21 cellular contexts compared by ENCODE assay signal in the genomic region with DNA sequence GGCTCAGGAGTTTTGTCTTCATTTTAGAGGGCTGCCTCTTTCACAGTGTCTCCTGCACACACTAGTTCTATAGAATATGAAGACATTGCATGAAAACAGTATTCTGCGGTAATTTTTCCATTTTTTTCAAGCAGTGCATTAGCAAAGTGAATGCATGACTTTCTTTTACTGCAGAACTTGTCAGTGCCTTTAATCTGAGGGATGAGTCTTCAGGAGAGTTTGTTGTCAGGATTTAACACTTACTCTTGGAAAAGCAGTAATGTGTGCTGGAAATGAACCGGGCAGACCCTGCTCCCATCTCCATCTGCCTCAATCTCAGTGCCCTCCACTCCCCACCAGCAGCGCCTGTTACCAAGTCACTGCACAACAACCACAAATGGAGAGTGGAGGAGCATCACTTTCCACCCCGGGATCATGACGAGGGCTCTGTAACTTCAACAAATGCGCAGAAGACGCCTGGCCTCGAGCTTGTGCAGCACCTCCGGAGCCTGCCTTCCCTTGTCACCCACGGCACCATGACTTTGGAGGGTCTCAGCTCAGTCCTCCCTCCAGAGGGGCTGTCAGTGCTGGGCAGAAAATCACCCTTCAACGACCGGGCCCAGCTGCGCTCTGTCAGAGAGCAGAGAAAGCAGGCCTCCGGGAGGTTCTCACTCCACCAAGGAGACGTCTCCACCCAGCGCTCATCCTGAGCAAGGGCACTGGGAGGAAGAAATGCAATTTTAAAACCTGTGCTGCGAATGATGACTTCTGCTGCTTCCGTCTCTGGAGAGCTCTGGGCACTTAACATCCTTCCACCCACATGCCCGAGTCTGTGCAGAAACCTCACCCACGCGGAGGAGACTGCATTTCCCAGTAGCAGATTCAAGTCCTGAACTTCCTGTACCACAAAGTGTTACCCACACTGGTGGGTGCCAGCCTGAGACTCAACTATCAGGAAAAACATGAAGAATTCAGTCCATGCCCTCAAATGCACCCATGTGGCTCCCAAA.
A peak's percentile ranks its signal among the peaks of the same experiment; 100 is the strongest.
DNase-seq lines count a peak whose midpoint lies in the region; ATAC-seq, FAIRE-seq and TF ChIP-seq lines count a peak whose summit lies in the region.
"Had no signal": no experiment of that assay in that cellular context is flagged by ENCODE, and none has a peak within 500 bp of the region (broad histone marks: within the 10 kb centered on the region; RNA-seq: fewer than 3 reads in every experiment).

No MANE protein-coding gene starts in this region.

- ATAC-seq in K562 (0 out of 3 replicates have a peak, but pooled peaks have one; percentile 14), HepG2 (no peak), HG02938 (IDR thresholded peaks at IDR 0.05; ENCODE audit: unreplicated experiment) (no peak)
- ATAC-seq: GM12878 had no signal

- BruUV-seq in K562 (replicated peaks; lab: Mats Ljungman, UMichigan) (no TSS peak), PC-9 (replicated peaks; lab: Mats Ljungman, UMichigan) (no TSS peak), HepG2 (replicated peaks; lab: Mats Ljungman, UMichigan) (no TSS peak)

- POLR2A ChIA-PET in K562 (lab: Yijun Ruan, JAX): no interaction called here
- POLR2A ChIA-PET in PC-9 (lab: Charles Lee; ENCODE audit: unreplicated experiment): no interaction called here
- POLR2A ChIA-PET in HepG2 (lab: Yijun Ruan, JAX): no interaction called here

- H2AFZ ChIP-seq in K562 (ENCODE audit: low read depth, low read length): no peak overlapping the region
- no peak overlapping the region for H2AFZ ChIP-seq in PC-9
- no peak overlapping the region for H2AFZ ChIP-seq in HepG2 (ENCODE audit: low read length)

- H3K9me1 ChIP-seq in K562 (ENCODE audit: control insufficient read depth, insufficient read depth, low read length): no peaks in the 10 kb centered on the region

- H3K4me1 ChIP-seq in BLaER1 treated with 17β-estradiol and CSF1 and Interleukin-3, amounts not matched to agents 10 nM and 100 nM: peaks cover 14 to 51% (median 36%) of the 10 kb centered on the region in 10 experiments; a peak in 19 of 20 replicates
- H3K4me1 ChIP-seq in K562 (replicated peaks in 1 of 2; ENCODE audit: control insufficient read depth in 2 of 2, insufficient read depth in 2 of 2, low read length in 2 of 2) (peaks cover 0 to 12% of the 10 kb centered on the region in 2 experiments; a peak in 1 of 5 replicates), PC-9 (replicated peaks; ENCODE audit: insufficient read depth) (no peaks in the 10 kb centered on the region), HepG2 (ENCODE audit: insufficient read depth, low read length) (no peaks in the 10 kb centered on the region)
- H3K4me1 ChIP-seq: esophagus muscularis mucosa, thyroid gland had no signal

- H3K27ac Mint-ChIP-seq in activated CD4-positive, alpha-beta T cell treated with anti-CD3 and anti-CD28 coated beads, Interleukin-2, amount 10 ng/mL, durations not matched to agents 24 days and 14 days: peak overlapping the region; percentile 49
- H3K27ac Mint-ChIP-seq: activated naive CD8-positive, alpha-beta T cell treated with anti-CD3 and anti-CD28 coated beads, Interleukin-2, amount 10 ng/mL, durations not matched to agents 7 days and 5 days; HFFc6 had no signal

- H3K9me3 Mint-ChIP-seq in activated CD4-positive, alpha-beta T cell treated with anti-CD3 and anti-CD28 coated beads, Interleukin-2, amount 10 ng/mL, durations not matched to agents 24 days and 14 days: no peaks in the 10 kb centered on the region

- no peak overlapping the region for H3K9ac ChIP-seq in BLaER1 treated with 17β-estradiol and CSF1 and Interleukin-3, amounts not matched to agents 10 nM and 100 nM
- no peak overlapping the region for H3K9ac ChIP-seq in K562 (ENCODE audit: insufficient read depth in 1 of 2, low read depth in 2 of 2, low read length in 2 of 2)
- no peak overlapping the region for H3K9ac ChIP-seq in HepG2 (ENCODE audit: insufficient read depth, low read depth, low read length)

- peaks cover 8 to 15% (median 13%) of the 10 kb centered on the region in 11 experiments; a peak in 19 of 22 replicates for H3K9me3 ChIP-seq in BLaER1 treated with 17β-estradiol and CSF1 and Interleukin-3, amounts not matched to agents 10 nM and 100 nM (replicated peaks in 1 of 11)
- H3K9me3 ChIP-seq in K562 (replicated peaks; ENCODE audit: control insufficient read depth, insufficient read depth, low read depth, low read length) (peaks cover 2% of the 10 kb centered on the region; the same call in 1 of the 2 replicates), PC-9 (ENCODE audit: insufficient read depth, low read depth) (no peaks in the 10 kb centered on the region), HepG2 (ENCODE audit: low read length) (no peaks in the 10 kb centered on the region)
- H3K9me3 ChIP-seq: ovary, thyroid gland had no signal

- no peak overlapping the region for H3K4me3 ChIP-seq in BLaER1 treated with 17β-estradiol and CSF1 and Interleukin-3, amounts not matched to agents 10 nM and 100 nM
- no peak overlapping the region for H3K4me3 ChIP-seq in K562
- H3K4me3 ChIP-seq in PC-9: no peak overlapping the region
- no peak overlapping the region for H3K4me3 ChIP-seq in HepG2 (replicated peaks in 1 of 3; ENCODE audit: insufficient read depth in 1 of 3, low read depth in 2 of 3, low read length in 3 of 3)
- H3K4me3 ChIP-seq: esophagus muscularis mucosa, GM12878, ovary, thyroid gland had no signal

- CTCF ChIA-PET in K562 (lab: Yijun Ruan, JAX; ENCODE audit: low intra/inter-chr PET ratio): no interaction called here
- CTCF ChIA-PET in PC-9 (lab: Charles Lee): no interaction called here
- CTCF ChIA-PET in HepG2 (lab: Yijun Ruan, JAX; ENCODE audit: low intra/inter-chr PET ratio, low total read pairs): no interaction called here

- in situ Hi-C loops in K562 (cut with MboI) (no loop called here), HepG2 (cut with HindIII; ENCODE audit: extremely low pct_ligation_motif_present, low pct_unique_long_range_greater_than_20kb) (no loop called here)

- H3K4me1 Mint-ChIP-seq in activated CD4-positive, alpha-beta T cell treated with anti-CD3 and anti-CD28 coated beads, Interleukin-2, amount 10 ng/mL, durations not matched to agents 24 days and 14 days: peaks cover 19% of the 10 kb centered on the region

- H3K27me3 Mint-ChIP-seq in activated CD4-positive, alpha-beta T cell treated with anti-CD3 and anti-CD28 coated beads, Interleukin-2, amount 10 ng/mL, durations not matched to agents 24 days and 14 days: no peaks in the 10 kb centered on the region

- TF ChIP-seq POLR2A in K562 (conservative IDR thresholded peaks at IDR 0.05) (no peak), HepG2 (IDR thresholded peaks at IDR 0.05; ENCODE audit: insufficient read depth in 1 of 2, low read depth in 2 of 2, low read length in 2 of 2) (no peak)

- intact Hi-C loops in activated CD4-positive, alpha-beta T cell treated with anti-CD3 and anti-CD28 coated beads, Interleukin-2, amount 10 ng/mL, durations not matched to agents 24 days and 14 days (cut with micrococcal nuclease): loop anchor here (2.0 to 5.0 kb wide), 2 partner anchors 105 to 117 kb away; no protein-coding TSS in a partner anchor
- intact Hi-C loops in K562 (cut with micrococcal nuclease) (no loop called here), PC-9 (cut with micrococcal nuclease; ENCODE audit: unreplicated experiment) (no loop called here), HepG2 (cut with micrococcal nuclease; ENCODE audit: unreplicated experiment) (no loop called here)

- TF ChIP-seq EP300 in K562 (IDR thresholded peaks at IDR 0.05; ENCODE audit: low read length) (no peak), HepG2 (IDR thresholded peaks at IDR 0.05; ENCODE audit: low read depth in 2 of 2, low read length in 2 of 2) (no peak), HepG2 (CRISPR knock-in tag; IDR thresholded peaks at IDR 0.05; ENCODE audit: borderline replicate concordance) (no peak)

- WGBS in K562 (ENCODE audit: insufficient coverage, low coverage, missing lambda C conversion rate): 10% methylated on average over 21 of the region's 21 CpGs
- WGBS in HepG2 (ENCODE audit: low lambda C conversion rate): 19% methylated on average over 11 of the region's 21 CpGs

- H3K27me3 ChIP-seq in BLaER1 treated with 17β-estradiol and CSF1 and Interleukin-3, amounts not matched to agents 10 nM and 100 nM: no peaks in the 10 kb centered on the region
- H3K27me3 ChIP-seq in K562 (ENCODE audit: control insufficient read depth in 2 of 2, insufficient read depth in 2 of 2, low read length in 2 of 2) (peaks cover 15 to 42% of the 10 kb centered on the region in 2 experiments; a peak in 4 of 5 replicates), PC-9 (ENCODE audit: insufficient read depth, low read depth) (peaks cover 69% of the 10 kb centered on the region), HepG2 (ENCODE audit: control insufficient read depth in 1 of 2, insufficient read depth in 2 of 2, low read length in 2 of 2) (peaks cover 4 to 52% of the 10 kb centered on the region in 2 experiments; a peak in 3 of 5 replicates)
- H3K27me3 ChIP-seq: ovary, thyroid gland had no signal

- no peak overlapping the region for H3K27ac ChIP-seq in BLaER1 treated with 17β-estradiol and CSF1 and Interleukin-3, amounts not matched to agents 10 nM and 100 nM
- H3K27ac ChIP-seq in K562 (ENCODE audit: extremely low read depth, low read depth, low read length): no peak overlapping the region
- no peak overlapping the region for H3K27ac ChIP-seq in PC-9
- H3K27ac ChIP-seq in HepG2 (ENCODE audit: extremely low read length, insufficient read depth, low read length): no peak overlapping the region
- H3K27ac ChIP-seq: esophagus muscularis mucosa, ovary, thyroid gland had no signal

- TF ChIP-seq CTCF in K562 (IDR thresholded peaks at IDR 0.05 in 2 of 3, conservative IDR thresholded peaks at IDR 0.05 in 1 of 3; ENCODE audit: insufficient read depth in 2 of 3, low read depth in 1 of 3, low read length in 3 of 3): peak in 2 of 3 experiments; percentile 8 to 14; a peak in 1 of 6 replicates
- no peak for TF ChIP-seq CTCF in PC-9 (conservative IDR thresholded peaks at IDR 0.05)
- no peak for TF ChIP-seq CTCF in HepG2 (CRISPR knock-in tag; IDR thresholded peaks at IDR 0.05)

- H4K20me1 ChIP-seq in BLaER1 treated with 17β-estradiol and CSF1 and Interleukin-3, amounts not matched to agents 10 nM and 100 nM: no peaks in the 10 kb centered on the region
- H4K20me1 ChIP-seq in K562 (replicated peaks; ENCODE audit: control insufficient read depth, insufficient read depth, low read length) (no peaks in the 10 kb centered on the region), PC-9 (ENCODE audit: insufficient read depth) (no peaks in the 10 kb centered on the region), HepG2 (ENCODE audit: insufficient read depth, low read length) (no peaks in the 10 kb centered on the region)

- peak overlapping the region; percentile 25 to 73 (median 55) for H3K4me2 ChIP-seq in BLaER1 treated with 17β-estradiol and CSF1 and Interleukin-3, amounts not matched to agents 10 nM and 100 nM
- H3K4me2 ChIP-seq in K562 (ENCODE audit: insufficient read depth, low read length): no peak overlapping the region
- no peak overlapping the region for H3K4me2 ChIP-seq in PC-9
- no peak overlapping the region for H3K4me2 ChIP-seq in HepG2 (ENCODE audit: low read depth, low read length)

- FAIRE-seq in K562 (lab: Jason Lieb, UNC) (no peak), HepG2 (lab: Jason Lieb, UNC) (no peak)
- FAIRE-seq: A204.1, G401.6, GM12878 had no signal

- H3K9me2 ChIP-seq in PC-9 (ENCODE audit: insufficient read depth): no peaks in the 10 kb centered on the region

- no peak overlapping the region for H3K4me3 Mint-ChIP-seq in activated CD4-positive, alpha-beta T cell treated with anti-CD3 and anti-CD28 coated beads, Interleukin-2, amount 10 ng/mL, durations not matched to agents 24 days and 14 days
- H3K4me3 Mint-ChIP-seq: activated naive CD8-positive, alpha-beta T cell treated with anti-CD3 and anti-CD28 coated beads, Interleukin-2, amount 10 ng/mL, durations not matched to agents 7 days and 5 days; HFFc6 had no signal

- H3K79me2 ChIP-seq in K562 (ENCODE audit: control insufficient read depth, insufficient read depth, low read length) (no peaks in the 10 kb centered on the region), PC-9 (ENCODE audit: low read depth) (no peaks in the 10 kb centered on the region), HepG2 (ENCODE audit: insufficient read depth, low read length) (no peaks in the 10 kb centered on the region)

- TF ChIP-seq RAD21 in K562 (CRISPR knock-in tag; conservative IDR thresholded peaks at IDR 0.05 in 1 of 2, IDR thresholded peaks at IDR 0.05 in 1 of 2) (no peak), HepG2 (CRISPR knock-in tag; IDR thresholded peaks at IDR 0.05) (no peak)

- no peaks in the 10 kb centered on the region for H3K36me3 ChIP-seq in BLaER1 treated with 17β-estradiol and CSF1 and Interleukin-3, amounts not matched to agents 10 nM and 100 nM
- H3K36me3 ChIP-seq in K562 (ENCODE audit: control insufficient read depth, insufficient read depth, low read length): no peaks in the 10 kb centered on the region
- no peaks in the 10 kb centered on the region for H3K36me3 ChIP-seq in PC-9 (ENCODE audit: low read depth)
- no peaks in the 10 kb centered on the region for H3K36me3 ChIP-seq in HepG2 (replicated peaks in 1 of 2; ENCODE audit: control insufficient read depth in 1 of 2, insufficient read depth in 2 of 2, low read length in 2 of 2)
- H3K36me3 ChIP-seq: esophagus muscularis mucosa, ovary, thyroid gland had no signal

- DNase-seq in activated CD4-positive, alpha-beta T cell treated with anti-CD3 and anti-CD28 coated beads, Interleukin-2, amount 10 ng/mL, durations not matched to agents 24 days and 14 days: no peak
- no peak for DNase-seq in activated CD4-positive, alpha-beta T cell treated with anti-CD3 and anti-CD28 coated beads, Interleukin-2, amount 50 U/mL, for 4 hours
- peak in 1 of 4 experiments; percentile 4 for DNase-seq in K562 (ENCODE audit: extremely low read depth in 1 of 4, low spot score in 3 of 4)
- DNase-seq in occipital lobe (lab: John Stamatoyannopoulos, UW): peak; percentile 75
- no peak for DNase-seq in PC-9
- no peak for DNase-seq in HepG2 (ENCODE audit: low spot score)
- DNase-seq: activated naive CD8-positive, alpha-beta T cell treated with anti-CD3 and anti-CD28 coated beads, Interleukin-2, amount 10 ng/mL, durations not matched to agents 7 days and 5 days; C1 segment of cervical spinal cord; HFFc6; KG1; NCI-H2081; NCI-H510A; ovary; T-helper 1 cell; thyroid gland had no signal

- no peaks in the 10 kb centered on the region for H3F3A ChIP-seq in PC-9 (ENCODE audit: insufficient read depth, low read depth)

- no peaks in the 10 kb centered on the region for H3K36me3 Mint-ChIP-seq in activated CD4-positive, alpha-beta T cell treated with anti-CD3 and anti-CD28 coated beads, Interleukin-2, amount 10 ng/mL, durations not matched to agents 24 days and 14 days (ENCODE audit: low read depth)
- H3K36me3 Mint-ChIP-seq: activated naive CD8-positive, alpha-beta T cell treated with anti-CD3 and anti-CD28 coated beads, Interleukin-2, amount 10 ng/mL, durations not matched to agents 7 days and 5 days had no signal

Comparison
In these comparisons a context has a peak if more than half of its experiments do, and no peak if none do; other contexts are left out.
1. H3K4me2 ChIP-seq: peak in BLaER1 treated with 17β-estradiol and CSF1 and Interleukin-3, amounts not matched to agents 10 nM and 100 nM (11 of 11); none in K562 (single experiment), PC-9 (single experiment) and HepG2 (single experiment).
2. CTCF ChIP-seq: peak in K562 (2 of 3); none in PC-9 (single experiment) and HepG2 (single experiment).